ENCODE assay signal across 1 cellular context in the genomic region with DNA sequence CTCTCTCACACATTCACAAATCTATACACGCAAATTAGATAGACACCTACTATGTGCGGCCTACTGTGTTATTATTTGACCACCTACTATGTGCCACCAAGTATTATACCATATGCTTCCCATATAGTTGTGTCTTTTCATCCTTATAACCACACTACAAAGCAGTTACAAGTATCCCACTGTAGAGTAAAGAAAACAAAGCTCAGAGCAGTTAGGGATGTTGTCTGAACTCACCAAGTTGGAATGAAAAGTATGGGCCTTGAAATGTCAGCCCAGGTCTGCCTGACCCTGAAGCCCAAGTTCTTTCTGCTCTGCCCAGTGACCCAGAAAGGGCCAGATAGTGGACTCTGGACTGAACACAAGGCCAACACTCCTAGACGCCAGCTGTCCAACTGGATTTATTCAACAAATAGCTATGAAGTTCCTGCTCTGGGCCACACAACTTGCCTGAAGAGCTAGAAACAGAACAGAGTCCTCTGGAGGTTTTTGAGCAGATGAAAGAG.
TF ChIP-seq lines count a peak whose summit lies in the region.

No MANE protein-coding gene starts in this region.

TF ChIP-seq in IMR-90, 13 proteins besides CTCF, POLR2A, EP300 and RAD21:
- no peak for TF ChIP-seq MAFK (IDR thresholded peaks at IDR 0.05; ENCODE audit: low read depth, low read length)
- TF ChIP-seq RCOR1 (IDR thresholded peaks at IDR 0.05; ENCODE audit: insufficient replicate concordance, low read length), result no peak
- TF ChIP-seq CEBPB (IDR thresholded peaks at IDR 0.05; ENCODE audit: low read depth, low read length), result no peak
- TF ChIP-seq, protein P1, sequence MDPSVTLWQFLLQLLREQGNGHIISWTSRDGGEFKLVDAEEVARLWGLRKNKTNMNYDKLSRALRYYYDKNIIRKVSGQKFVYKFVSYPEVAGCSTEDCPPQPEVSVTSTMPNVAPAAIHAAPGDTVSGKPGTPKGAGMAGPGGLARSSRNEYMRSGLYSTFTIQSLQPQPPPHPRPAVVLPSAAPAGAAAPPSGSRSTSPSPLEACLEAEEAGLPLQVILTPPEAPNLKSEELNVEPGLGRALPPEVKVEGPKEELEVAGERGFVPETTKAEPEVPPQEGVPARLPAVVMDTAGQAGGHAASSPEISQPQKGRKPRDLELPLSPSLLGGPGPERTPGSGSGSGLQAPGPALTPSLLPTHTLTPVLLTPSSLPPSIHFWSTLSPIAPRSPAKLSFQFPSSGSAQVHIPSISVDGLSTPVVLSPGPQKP (IDR thresholded peaks at IDR 0.05; ENCODE audit: borderline replicate concordance, low read depth, low read length), result no peak
- no peak for TF ChIP-seq RFX5 (IDR thresholded peaks at IDR 0.05; ENCODE audit: low read depth, low read length)
- no peak for TF ChIP-seq MXI1 (IDR thresholded peaks at IDR 0.05; ENCODE audit: borderline replicate concordance, low read depth, low read length)
- TF ChIP-seq BHLHE40 (IDR thresholded peaks at IDR 0.05; ENCODE audit: low read depth, low read length), result no peak
- no peak for TF ChIP-seq CHD1 (IDR thresholded peaks at IDR 0.05; ENCODE audit: low read depth, low read length)
TF ChIP-seq in IMR-90: peak in this region for 0.
